In genomic region chr4:74228691-74229640, GRCh38 we compare ENCODE assay signal across 8 cellular contexts.
DNase-seq lines count a peak whose midpoint lies in the region; ATAC-seq, FAIRE-seq and TF ChIP-seq lines count a peak whose summit lies in the region.

No MANE protein-coding gene starts in this region.

- no peaks in the 10 kb centered on the region for H3K79me2 ChIP-seq in ACC112 (ENCODE audit: control insufficient read depth, insufficient read depth, low read length, unreplicated experiment)

- no peak for TF ChIP-seq POLR2A in GM12892 (IDR thresholded peaks at IDR 0.05; ENCODE audit: low read depth, low read length)

- no peak for DNase-seq in GM12892 (ENCODE audit: insufficient read length)
- DNase-seq in NCI-H2029 (lab: John Stamatoyannopoulos, UW), result peak; percentile 25
- DNase-seq in activated CD4-positive, alpha-beta T cell treated with anti-CD3 and anti-CD28 coated beads for 24 hours (ENCODE audit: low read depth in 2 of 2), result peak; percentile 64 to 65
- peak; percentile 59 for DNase-seq in dedifferentiated amniotic fluid mesenchymal stem cell (ENCODE audit: extremely low spot score)
- DNase-seq in memory B cell (ENCODE audit: low spot score in 2 of 2), result peak; percentile 63 to 72
- peak; percentile 29 to 52 for DNase-seq in stimulated activated CD8-positive, alpha-beta memory T cell treated with anti-CD3 and anti-CD28 coated beads, Interleukin-4, amount 100 ng/mL, for 4 hours (ENCODE audit: low read depth in 2 of 2, low spot score in 1 of 2)

- H3K27me3 Mint-ChIP-seq in memory B cell, result no peaks in the 10 kb centered on the region

- H3K27ac ChIP-seq in ACC112 (ENCODE audit: low read depth, low read length), result peak overlapping the region; percentile 96

- H3K36me3 ChIP-seq in ACC112 (ENCODE audit: insufficient read depth, low read length), result no peaks in the 10 kb centered on the region

- H2AFZ ChIP-seq in ACC112 (ENCODE audit: low read length, unreplicated experiment), result peak overlapping the region; percentile 53

- no peak overlapping the region for H3K27ac Mint-ChIP-seq in memory B cell

- peak; percentile 84 for FAIRE-seq in GM12892 (lab: Jason Lieb, UNC)

- H3K9me3 Mint-ChIP-seq in memory B cell, result no peaks in the 10 kb centered on the region

- ATAC-seq in HG02840 (IDR thresholded peaks at IDR 0.05; ENCODE audit: low FRiP score, unreplicated experiment) (peak; percentile 75), memory B cell (ENCODE audit: low read depth) (peak; percentile 90)

- H3K4me3 ChIP-seq in ACC112 (ENCODE audit: low read depth, low read length), result no peak overlapping the region

- no peak overlapping the region for H3K4me3 Mint-ChIP-seq in memory B cell

- no peaks in the 10 kb centered on the region for H3K4me1 Mint-ChIP-seq in memory B cell

- no peaks in the 10 kb centered on the region for H3K27me3 ChIP-seq in ACC112 (ENCODE audit: insufficient read depth, low read length)

- peaks cover 4% of the 10 kb centered on the region for H3K36me3 Mint-ChIP-seq in memory B cell

- H3K4me1 ChIP-seq in ACC112 (ENCODE audit: control insufficient read depth, insufficient read depth, low read length, unreplicated experiment), result peaks cover 42% of the 10 kb centered on the region
